1 cellular context compared by ENCODE assay signal in the genomic region with DNA sequence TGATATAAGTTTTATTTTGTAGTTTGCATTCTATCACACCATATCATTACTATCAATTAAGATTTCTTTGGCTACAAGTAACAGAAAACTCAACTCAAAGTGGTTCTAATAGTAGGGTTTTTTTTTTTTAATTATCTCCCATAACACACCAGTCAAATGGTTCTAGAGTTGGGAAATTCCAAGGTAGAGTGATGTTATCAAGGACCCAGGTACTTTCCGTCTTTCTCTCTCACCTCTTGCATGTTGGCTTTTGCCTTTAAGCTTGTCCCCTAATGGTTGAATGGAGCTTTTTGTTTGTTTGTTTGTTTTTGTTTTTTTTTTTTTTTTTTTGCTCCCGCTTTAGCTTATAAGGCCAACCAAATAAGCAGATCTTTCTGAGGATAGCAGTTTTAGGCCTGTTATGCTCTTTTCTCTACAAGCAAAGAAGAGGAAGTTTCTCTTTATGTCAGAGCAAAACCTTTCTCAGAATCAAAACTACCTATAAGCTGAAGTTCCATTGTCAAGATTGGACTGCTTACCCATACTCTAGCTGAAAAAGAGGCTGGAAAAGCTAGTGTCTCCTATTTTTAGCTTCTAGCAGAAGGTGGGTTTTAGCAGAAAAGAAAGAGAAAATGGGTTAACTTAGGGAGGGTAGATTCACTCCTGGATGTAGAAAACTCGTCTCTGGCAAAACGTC.
TF ChIP-seq lines count a peak whose summit lies in the region.

No MANE protein-coding gene starts in this region.

TF ChIP-seq in WTC11, 78 proteins besides CTCF, POLR2A, EP300 and RAD21 (continued from another document):
- TF ChIP-seq USF2 (CRISPR knock-in tag; IDR thresholded peaks at IDR 0.05), result no peak
- no peak for TF ChIP-seq MYBL2 (CRISPR knock-in tag; IDR thresholded peaks at IDR 0.05)
- TF ChIP-seq, protein P1, sequence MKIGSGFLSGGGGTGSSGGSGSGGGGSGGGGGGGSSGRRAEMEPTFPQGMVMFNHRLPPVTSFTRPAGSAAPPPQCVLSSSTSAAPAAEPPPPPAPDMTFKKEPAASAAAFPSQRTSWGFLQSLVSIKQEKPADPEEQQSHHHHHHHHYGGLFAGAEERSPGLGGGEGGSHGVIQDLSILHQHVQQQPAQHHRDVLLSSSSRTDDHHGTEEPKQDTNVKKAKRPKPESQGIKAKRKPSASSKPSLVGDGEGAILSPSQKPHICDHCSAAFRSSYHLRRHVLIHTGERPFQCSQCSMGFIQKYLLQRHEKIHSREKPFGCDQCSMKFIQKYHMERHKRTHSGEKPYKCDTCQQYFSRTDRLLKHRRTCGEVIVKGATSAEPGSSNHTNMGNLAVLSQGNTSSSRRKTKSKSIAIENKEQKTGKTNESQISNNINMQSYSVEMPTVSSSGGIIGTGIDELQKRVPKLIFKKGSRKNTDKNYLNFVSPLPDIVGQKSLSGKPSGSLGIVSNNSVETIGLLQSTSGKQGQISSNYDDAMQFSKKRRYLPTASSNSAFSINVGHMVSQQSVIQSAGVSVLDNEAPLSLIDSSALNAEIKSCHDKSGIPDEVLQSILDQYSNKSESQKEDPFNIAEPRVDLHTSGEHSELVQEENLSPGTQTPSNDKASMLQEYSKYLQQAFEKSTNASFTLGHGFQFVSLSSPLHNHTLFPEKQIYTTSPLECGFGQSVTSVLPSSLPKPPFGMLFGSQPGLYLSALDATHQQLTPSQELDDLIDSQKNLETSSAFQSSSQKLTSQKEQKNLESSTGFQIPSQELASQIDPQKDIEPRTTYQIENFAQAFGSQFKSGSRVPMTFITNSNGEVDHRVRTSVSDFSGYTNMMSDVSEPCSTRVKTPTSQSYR (CRISPR knock-in tag; IDR thresholded peaks at IDR 0.05), result no peak
- TF ChIP-seq ATF1 (CRISPR knock-in tag; IDR thresholded peaks at IDR 0.05), result no peak
- TF ChIP-seq, protein P2, sequence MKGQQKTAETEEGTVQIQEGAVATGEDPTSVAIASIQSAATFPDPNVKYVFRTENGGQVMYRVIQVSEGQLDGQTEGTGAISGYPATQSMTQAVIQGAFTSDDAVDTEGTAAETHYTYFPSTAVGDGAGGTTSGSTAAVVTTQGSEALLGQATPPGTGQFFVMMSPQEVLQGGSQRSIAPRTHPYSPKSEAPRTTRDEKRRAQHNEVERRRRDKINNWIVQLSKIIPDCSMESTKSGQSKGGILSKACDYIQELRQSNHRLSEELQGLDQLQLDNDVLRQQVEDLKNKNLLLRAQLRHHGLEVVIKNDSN (CRISPR knock-in tag; IDR thresholded peaks at IDR 0.05), result no peak
- no peak for TF ChIP-seq RELA (CRISPR knock-in tag; IDR thresholded peaks at IDR 0.05; ENCODE audit: borderline replicate concordance)
- TF ChIP-seq NFE2L1 (CRISPR knock-in tag; IDR thresholded peaks at IDR 0.05), result no peak
- TF ChIP-seq OVOL2 (CRISPR knock-in tag; IDR thresholded peaks at IDR 0.05; ENCODE audit: borderline replicate concordance), result no peak
